Comparison of ENCODE assay signal across 17 cellular contexts in the genomic region with DNA sequence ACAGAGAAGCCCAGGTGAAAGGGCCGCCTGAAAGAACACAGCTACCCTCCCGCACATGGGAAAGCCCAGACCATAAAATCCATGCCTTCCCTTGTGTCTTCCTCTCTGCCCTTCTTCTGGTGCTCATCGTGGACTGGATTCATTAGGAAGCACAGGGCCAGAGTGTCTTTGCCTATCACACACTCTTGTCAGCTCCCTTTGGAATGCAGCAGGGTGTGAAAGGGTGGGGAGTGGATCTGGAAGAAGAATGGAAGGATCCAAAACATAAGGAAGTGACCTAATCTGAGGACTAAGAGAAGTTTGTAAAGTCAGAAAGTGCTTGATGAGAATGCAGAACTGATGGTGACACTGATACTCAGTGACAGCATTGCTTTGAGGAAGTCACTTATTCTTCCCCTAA.
"Had no signal": no experiment of that assay in that cellular context is flagged by ENCODE, and none has a peak within 500 bp of the region (broad histone marks: within the 10 kb centered on the region; RNA-seq: fewer than 3 reads in every experiment).

No MANE protein-coding gene starts in this region.

- H3K27ac ChIP-seq: brain microvascular endothelial cell, parathyroid adenoma, thoracic aorta had no signal

- H3K36me3 Mint-ChIP-seq: activated naive CD8-positive, alpha-beta T cell treated with anti-CD3 and anti-CD28 coated beads, Interleukin-2, amount 10 ng/mL, durations not matched to agents 7 days and 5 days; immature natural killer cell; naive thymus-derived CD4-positive, alpha-beta T cell; stimulated activated effector memory CD8-positive, alpha-beta T cell treated with anti-CD3 and anti-CD28 coated beads, Interleukin-12 subunit alpha, Interleukin-12 subunit beta, amount 100 ng/mL, for 72 hours had no signal

- H3K27me3 ChIP-seq: brain microvascular endothelial cell had no signal

- DNase-seq: activated CD4-positive, alpha-beta T cell treated with anti-CD3 and anti-CD28 coated beads, Interleukin-2, amount 50 U/mL, for 1 hour; activated naive CD4-positive, alpha-beta T cell; activated naive CD8-positive, alpha-beta T cell treated with anti-CD3 and anti-CD28 coated beads, Interleukin-2, amount 10 ng/mL, durations not matched to agents 7 days and 5 days; anterior cingulate cortex; brain microvascular endothelial cell; cortex of kidney; effector CD4-positive, alpha-beta T cell; immature natural killer cell; naive thymus-derived CD4-positive, alpha-beta T cell; retina; T-helper 2 cell had no signal

- H3K36me3 ChIP-seq: brain microvascular endothelial cell, thoracic aorta had no signal

- H3K4me1 ChIP-seq: parathyroid adenoma had no signal

- H3K9me3 ChIP-seq: thoracic aorta had no signal

- H3K4me1 Mint-ChIP-seq: activated naive CD8-positive, alpha-beta T cell treated with anti-CD3 and anti-CD28 coated beads, Interleukin-2, amount 10 ng/mL, durations not matched to agents 7 days and 5 days; immature natural killer cell; naive thymus-derived CD4-positive, alpha-beta T cell; stimulated activated effector memory CD8-positive, alpha-beta T cell treated with anti-CD3 and anti-CD28 coated beads, Interleukin-12 subunit alpha, Interleukin-12 subunit beta, amount 100 ng/mL, for 72 hours had no signal

- H3K27me3 Mint-ChIP-seq: activated naive CD8-positive, alpha-beta T cell treated with anti-CD3 and anti-CD28 coated beads, Interleukin-2, amount 10 ng/mL, durations not matched to agents 7 days and 5 days; naive thymus-derived CD4-positive, alpha-beta T cell had no signal

- ATAC-seq: activated CD4-positive, CD25-positive, alpha-beta regulatory T cell treated with anti-CD3 and anti-CD28 coated beads, Interleukin-2, amount 50 U/mL, for 24 hours; naive thymus-derived CD4-positive, alpha-beta T cell; stimulated activated effector memory CD8-positive, alpha-beta T cell treated with anti-CD3 and anti-CD28 coated beads, Interleukin-12 subunit alpha, Interleukin-12 subunit beta, amount 100 ng/mL, for 72 hours had no signal

- H3K79me2 ChIP-seq: parathyroid adenoma had no signal

- H3K27ac Mint-ChIP-seq: activated naive CD8-positive, alpha-beta T cell treated with anti-CD3 and anti-CD28 coated beads, Interleukin-2, amount 10 ng/mL, durations not matched to agents 7 days and 5 days; activated T-helper 1 cell treated with anti-CD3 and anti-CD28 coated beads, Interleukin-12 subunit alpha, Interleukin-12 subunit beta, Interleukin-2, Interleukin-4 antibody, amounts not matched to agents 30 ng/mL and 10 ng/mL and 1 ng/mL, durations not matched to agents 14 hours and 24 hours and 36 hours; immature natural killer cell; naive thymus-derived CD4-positive, alpha-beta T cell; stimulated activated effector memory CD8-positive, alpha-beta T cell treated with anti-CD3 and anti-CD28 coated beads, Interleukin-12 subunit alpha, Interleukin-12 subunit beta, amount 100 ng/mL, for 72 hours had no signal

- H2AFZ ChIP-seq: parathyroid adenoma had no signal

- H3K4me3 ChIP-seq: lung, thoracic aorta had no signal

- H3K9ac ChIP-seq: parathyroid adenoma had no signal

- H3K4me3 Mint-ChIP-seq: activated naive CD8-positive, alpha-beta T cell treated with anti-CD3 and anti-CD28 coated beads, Interleukin-2, amount 10 ng/mL, durations not matched to agents 7 days and 5 days; activated T-helper 1 cell treated with anti-CD3 and anti-CD28 coated beads, Interleukin-12 subunit alpha, Interleukin-12 subunit beta, Interleukin-2, Interleukin-4 antibody, amounts not matched to agents 30 ng/mL and 10 ng/mL and 1 ng/mL, durations not matched to agents 14 hours and 24 hours and 36 hours; immature natural killer cell; naive thymus-derived CD4-positive, alpha-beta T cell; stimulated activated effector memory CD8-positive, alpha-beta T cell treated with anti-CD3 and anti-CD28 coated beads, Interleukin-12 subunit alpha, Interleukin-12 subunit beta, amount 100 ng/mL, for 72 hours had no signal
